In the genomic region with DNA sequence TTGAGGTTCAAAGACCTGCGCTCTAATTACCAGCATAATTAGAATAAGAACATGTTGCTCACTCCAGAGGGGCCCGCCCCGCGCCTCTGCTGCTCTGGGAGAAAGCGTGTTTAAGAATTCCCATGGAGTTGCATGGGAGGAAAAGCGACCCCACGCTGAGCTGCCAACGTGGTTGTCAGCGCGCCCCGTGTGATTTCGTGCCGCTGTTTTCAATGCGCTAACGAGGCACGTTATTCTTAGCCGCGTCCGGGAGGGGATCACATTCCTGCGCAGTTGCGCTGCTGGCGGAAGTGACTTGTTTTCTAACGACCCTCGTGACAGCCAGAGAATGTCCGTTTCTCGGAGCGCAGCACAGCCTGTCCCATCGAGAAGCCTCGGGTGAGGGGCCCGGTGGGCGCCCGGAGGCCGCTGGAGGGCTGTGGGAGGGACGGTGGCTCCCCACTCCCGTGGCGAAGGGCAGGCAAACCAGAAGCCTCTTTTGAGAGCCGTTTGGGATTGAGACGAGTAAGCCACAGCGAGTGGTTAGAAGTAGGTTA, we compare ENCODE assay signal across 13 cellular contexts.
DNase-seq lines count a peak whose midpoint lies in the region; ATAC-seq and TF ChIP-seq lines count a peak whose summit lies in the region.
"Had no signal": no experiment of that assay in that cellular context is flagged by ENCODE, and none has a peak within 500 bp of the region (broad histone marks: within the 10 kb centered on the region; RNA-seq: fewer than 3 reads in every experiment).

No MANE protein-coding gene starts in this region.

- no peaks in the 10 kb centered on the region for H3K36me3 ChIP-seq in esophagus squamous epithelium
- H3K36me3 ChIP-seq in vagina = no peaks in the 10 kb centered on the region
- H3K36me3 ChIP-seq: breast epithelium had no signal

- intact Hi-C loops in esophagus squamous epithelium (cut with DNase I) (no loop called here), vagina (cut with DNase I) (no loop called here)

- WGBS in esophagus squamous epithelium, 2 donors = 6 to 13% methylated on average over 13 of the region's 39 CpGs

- TF ChIP-seq POLR2A in esophagus squamous epithelium (IDR thresholded peaks at IDR 0.05) (no peak), vagina (IDR thresholded peaks at IDR 0.05) (no peak)

- H3K4me3 ChIP-seq in esophagus squamous epithelium = peak overlapping the region in 3 of 4 donors; percentile 13 to 50 (median 25)
- H3K4me3 ChIP-seq in vagina = peak overlapping the region; percentile 6 to 12

- no peak overlapping the region for H3K27ac Mint-ChIP-seq in activated CD8-positive, alpha-beta memory T cell treated with anti-CD3 and anti-CD28 coated beads, Interleukin-2, amount 10 ng/mL, durations not matched to agents 7 days and 5 days

- ATAC-seq in activated CD8-positive, alpha-beta memory T cell treated with anti-CD3 and anti-CD28 coated beads, Interleukin-2, amount 10 ng/mL, durations not matched to agents 7 days and 5 days = no peak

- no peaks in the 10 kb centered on the region for H3K9me3 ChIP-seq in esophagus squamous epithelium
- no peaks in the 10 kb centered on the region for H3K9me3 ChIP-seq in vagina

- no peak for TF ChIP-seq CTCF in esophagus squamous epithelium (IDR thresholded peaks at IDR 0.05)
- no peak for TF ChIP-seq CTCF in vagina (IDR thresholded peaks at IDR 0.05)

- no peak overlapping the region for H3K4me3 Mint-ChIP-seq in activated CD8-positive, alpha-beta memory T cell treated with anti-CD3 and anti-CD28 coated beads, Interleukin-2, amount 10 ng/mL, durations not matched to agents 7 days and 5 days

- no peaks in the 10 kb centered on the region for H3K9me3 Mint-ChIP-seq in activated CD8-positive, alpha-beta memory T cell treated with anti-CD3 and anti-CD28 coated beads, Interleukin-2, amount 10 ng/mL, durations not matched to agents 7 days and 5 days (ENCODE audit: low read depth)

- H3K27me3 Mint-ChIP-seq in activated CD8-positive, alpha-beta memory T cell treated with anti-CD3 and anti-CD28 coated beads, Interleukin-2, amount 10 ng/mL, durations not matched to agents 7 days and 5 days = peaks cover 22% of the 10 kb centered on the region

- H3K4me1 ChIP-seq in esophagus squamous epithelium (peaks cover 0 to 9% (median 3%) of the 10 kb centered on the region in 3 donors), vagina (no peaks in the 10 kb centered on the region)
- H3K4me1 ChIP-seq: breast epithelium had no signal

- CTCF ChIA-PET in activated CD8-positive, alpha-beta memory T cell treated with anti-CD3 and anti-CD28 coated beads, Interleukin-2, amount 10 ng/mL, durations not matched to agents 7 days and 5 days (lab: Charles Lee) = no interaction called here

- no peaks in the 10 kb centered on the region for H3K36me3 Mint-ChIP-seq in activated CD8-positive, alpha-beta memory T cell treated with anti-CD3 and anti-CD28 coated beads, Interleukin-2, amount 10 ng/mL, durations not matched to agents 7 days and 5 days

- DNase-seq in activated CD8-positive, alpha-beta memory T cell treated with anti-CD3 and anti-CD28 coated beads, Interleukin-2, amount 10 ng/mL, durations not matched to agents 7 days and 5 days = peak; percentile 26
- no peak for DNase-seq in activated CD8-positive, alpha-beta memory T cell treated with anti-CD3 and anti-CD28 coated beads for 24 hours
- DNase-seq in esophagus squamous epithelium (lab: John Stamatoyannopoulos, UW) (no peak), mesenteric fat pad (ENCODE audit: low spot score) (peak; percentile 84), vagina (ENCODE audit: extremely low spot score in 2 of 2) (peak; percentile 56 to 85), pons (ENCODE audit: low spot score) (no peak), CD1c-positive myeloid dendritic cell (ENCODE audit: extremely low spot score) (no peak), COR-L47 (lab: John Stamatoyannopoulos, UW) (no peak)
- DNase-seq: activated T-cell treated with anti-CD3 and anti-CD28 coated beads, Interleukin-2, amount 50 U/mL, for 48 hours; GF-D8; IMR-90; NCI-H226 had no signal

- H3K4me1 Mint-ChIP-seq in activated CD8-positive, alpha-beta memory T cell treated with anti-CD3 and anti-CD28 coated beads, Interleukin-2, amount 10 ng/mL, durations not matched to agents 7 days and 5 days = no peaks in the 10 kb centered on the region

- H3K27me3 ChIP-seq in esophagus squamous epithelium = peaks cover 0 to 58% (median 8%) of the 10 kb centered on the region in 4 donors
- H3K27me3 ChIP-seq in vagina = no peaks in the 10 kb centered on the region

- H3K27ac ChIP-seq in esophagus squamous epithelium (no peak overlapping the region), vagina (no peak overlapping the region)
- H3K27ac ChIP-seq: breast epithelium had no signal

Comparison
In these comparisons a context has a peak if more than half of its experiments do, and no peak if none do; other contexts are left out.
1. DNase-seq: peak in activated CD8-positive, alpha-beta memory T cell treated with anti-CD3 and anti-CD28 coated beads, Interleukin-2, amount 10 ng/mL, durations not matched to agents 7 days and 5 days (single experiment), mesenteric fat pad (single experiment) and vagina (2 of 2); none in activated CD8-positive, alpha-beta memory T cell treated with anti-CD3 and anti-CD28 coated beads for 24 hours (single experiment), esophagus squamous epithelium (single experiment), pons (single experiment), CD1c-positive myeloid dendritic cell (single experiment) and COR-L47 (single experiment).